Comparison of ENCODE assay signal across 8 cellular contexts in the genomic region with DNA sequence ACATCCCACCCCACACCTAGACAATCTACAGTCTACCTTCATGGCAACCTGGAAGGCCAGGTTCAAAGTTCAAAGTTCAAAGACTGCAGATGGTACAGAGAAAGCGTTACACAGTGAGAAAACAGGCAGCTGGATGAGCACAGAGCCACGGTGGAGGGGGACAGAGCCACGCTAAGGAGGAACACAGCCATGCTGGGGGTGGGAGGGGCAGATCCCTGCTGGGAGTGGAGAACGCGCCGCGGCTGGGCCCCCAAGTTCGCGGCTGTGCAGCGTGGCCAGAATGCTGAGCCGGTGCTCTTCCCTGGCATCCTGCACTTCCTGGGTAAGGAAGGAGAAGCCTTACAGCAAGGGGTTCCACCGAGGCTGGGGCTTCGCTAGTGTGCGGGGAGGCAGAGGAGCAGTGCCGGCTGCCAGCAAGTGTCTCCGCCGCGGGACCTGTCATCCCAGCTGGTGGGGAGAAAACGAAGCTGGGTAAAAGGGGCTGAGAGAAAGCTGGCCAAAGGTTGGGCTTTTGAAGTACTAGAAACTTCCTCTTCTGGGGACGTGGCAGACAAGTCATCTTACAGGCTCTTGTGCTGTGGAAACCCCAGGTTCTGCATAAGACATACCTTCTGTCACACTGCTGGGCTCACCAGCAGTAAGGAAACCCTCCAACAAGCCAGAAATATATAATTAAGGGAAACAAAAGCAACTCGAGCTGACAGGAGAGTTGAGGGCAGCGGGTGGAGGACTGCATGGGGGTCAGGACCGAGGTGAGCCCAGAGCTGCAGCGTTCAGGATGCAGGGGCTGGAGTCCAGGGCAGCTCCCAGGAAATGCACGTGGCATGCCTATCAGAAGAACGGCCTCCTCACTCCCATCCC.
DNase-seq lines count a peak whose midpoint lies in the region; ATAC-seq and TF ChIP-seq lines count a peak whose summit lies in the region.

No MANE protein-coding gene starts in this region.

- no peaks in the 10 kb centered on the region for H3K27me3 Mint-ChIP-seq in HFFc6 (ENCODE audit: insufficient read depth)

- H3K4me1 Mint-ChIP-seq in HFFc6 (ENCODE audit: low read depth), result peaks cover 28% of the 10 kb centered on the region; the same call in 1 of the 2 replicates

- H3K4me2 ChIP-seq in DND-41 (ENCODE audit: insufficient read depth, low read length), result peak overlapping the region; percentile 19; the same call in 1 of the 2 replicates

- peaks cover 90% of the 10 kb centered on the region for H3K36me3 ChIP-seq in DND-41 (ENCODE audit: insufficient read depth, low read length)
- H3K36me3 ChIP-seq in duodenal mucosa (ENCODE audit: control insufficient read depth in 1 of 2, insufficient read depth in 2 of 2, low read length in 2 of 2), result no peaks in the 10 kb centered on the region
- H3K36me3 ChIP-seq in neutrophil, result no peaks in the 10 kb centered on the region

- peaks cover 100% of the 10 kb centered on the region for H3K79me2 ChIP-seq in DND-41 (ENCODE audit: insufficient read depth, low read length)

- H3K4me3 ChIP-seq in DND-41 (ENCODE audit: low read depth in 1 of 2, low read length in 2 of 2), result no peak overlapping the region
- H3K4me3 ChIP-seq in duodenal mucosa (ENCODE audit: low read depth in 1 of 2, low read length in 2 of 2), result peak overlapping the region; percentile 62 to 68
- peak overlapping the region; percentile 45 to 66 for H3K4me3 ChIP-seq in neutrophil (ENCODE audit: low read depth in 1 of 2, low read length in 1 of 2)

- H3K27me3 ChIP-seq in DND-41 (ENCODE audit: insufficient read depth, low read length, poor library complexity), result no peaks in the 10 kb centered on the region
- H3K27me3 ChIP-seq in duodenal mucosa (ENCODE audit: control insufficient read depth in 1 of 2, insufficient read depth in 2 of 2, low read length in 2 of 2), result no peaks in the 10 kb centered on the region
- no peaks in the 10 kb centered on the region for H3K27me3 ChIP-seq in neutrophil

- H3K27ac Mint-ChIP-seq in HFFc6, result no peak overlapping the region

- H3K9ac ChIP-seq in DND-41 (ENCODE audit: low read depth, low read length), result no peak overlapping the region
- H3K9ac ChIP-seq in duodenal mucosa (ENCODE audit: low read depth in 1 of 2, low read length in 2 of 2), result peak overlapping the region; percentile 37 to 55

- H3K9me3 ChIP-seq in DND-41 (ENCODE audit: insufficient read depth, low read length, severe bottlenecking) (no peaks in the 10 kb centered on the region), duodenal mucosa (ENCODE audit: control insufficient read depth in 1 of 2, low read length in 2 of 2) (no peaks in the 10 kb centered on the region), neutrophil (no peaks in the 10 kb centered on the region)

- H2AFZ ChIP-seq in DND-41 (ENCODE audit: low read depth, low read length), result no peak overlapping the region

- no peaks in the 10 kb centered on the region for H3K36me3 Mint-ChIP-seq in HFFc6 (ENCODE audit: low read depth)

- no peak for TF ChIP-seq CTCF in DND-41 (IDR thresholded peaks at IDR 0.05; ENCODE audit: borderline replicate concordance, extremely low read depth, low read length, poor library complexity, severe bottlenecking)
- TF ChIP-seq CTCF in neutrophil (IDR thresholded peaks at IDR 0.05), result no peak
- TF ChIP-seq CTCF in HFFc6 (IDR thresholded peaks at IDR 0.05), result no peak

- peak; percentile 39 for ATAC-seq in DND-41 (ENCODE audit: insufficient read depth, low read depth)

- H3K4me3 Mint-ChIP-seq in HFFc6, result no peak overlapping the region

- no peaks in the 10 kb centered on the region for H3K9me3 Mint-ChIP-seq in HFFc6

- DNase-seq in DND-41 (peak; percentile 52), SIG-M5 treated with dmso at 0.1 percent for 504 hours (lab: John Stamatoyannopoulos, UW; ENCODE audit: unreplicated experiment) (peak; percentile 92), hepatic stellate cell (ENCODE audit: low spot score) (no peak), HFFc6 (no peak), NCI-H774 (lab: John Stamatoyannopoulos, UW) (no peak)
- no peak for DNase-seq in stimulated activated CD4-positive, alpha-beta T cell treated with anti-CD3 and anti-CD28 coated beads, Interleukin-2, amount 100 ng/mL, for 48 hours

- H3K27ac ChIP-seq in DND-41 (ENCODE audit: low read length) (peak overlapping the region; percentile 60), duodenal mucosa (ENCODE audit: low read depth, low read length) (no peak overlapping the region), neutrophil (peak overlapping the region; percentile 91)

- peaks cover 92% of the 10 kb centered on the region for H4K20me1 ChIP-seq in DND-41 (ENCODE audit: insufficient read depth, low read length)

- peaks cover 91% of the 10 kb centered on the region for H3K4me1 ChIP-seq in DND-41 (ENCODE audit: insufficient read depth, low read length)
- H3K4me1 ChIP-seq in duodenal mucosa (ENCODE audit: control insufficient read depth in 1 of 2, insufficient read depth in 2 of 2, low read length in 2 of 2), result peaks cover 30 to 52% of the 10 kb centered on the region in 2 donors
- H3K4me1 ChIP-seq in neutrophil (ENCODE audit: control insufficient read depth in 1 of 2, insufficient read depth in 1 of 2, low read depth in 1 of 2, low read length in 1 of 2), result peaks cover 48 to 54% of the 10 kb centered on the region in 2 experiments

Comparison
In these comparisons a context has a peak if more than half of its experiments do, and no peak if none do; other contexts are left out.
1. DNase-seq: peak in DND-41 (single experiment) and SIG-M5 treated with dmso at 0.1 percent for 504 hours (single experiment); none in stimulated activated CD4-positive, alpha-beta T cell treated with anti-CD3 and anti-CD28 coated beads, Interleukin-2, amount 100 ng/mL, for 48 hours (0 of 2), hepatic stellate cell (single experiment), HFFc6 (single experiment) and NCI-H774 (single experiment).
2. H3K4me3 ChIP-seq: peak in duodenal mucosa (2 of 2) and neutrophil (2 of 2); none in DND-41 (0 of 2).